In genomic region chr7:141072548-141073172, GRCh38 we compare ENCODE assay signal across 8 cellular contexts. TPM values are rescaled to one million over a fixed set of nuclear protein-coding genes. Genes with fewer than 3 reads are reported as not detected.
DNase-seq lines count a peak whose midpoint lies in the region; ATAC-seq and TF ChIP-seq lines count a peak whose summit lies in the region.

No MANE protein-coding gene starts in this region.

- POLR2A ChIA-PET in CD8-positive, alpha-beta T cell (lab: Charles Lee) = interaction anchor here (0.5 kb wide), 1 partner anchor 63 kb away, joined by 3 read pairs; no protein-coding TSS in a partner anchor

- CTCF ChIA-PET in CD8-positive, alpha-beta T cell (lab: Charles Lee) = interaction anchor here (1.4 kb wide), 1 partner anchor 461 kb away, joined by 4 read pairs; no protein-coding TSS in a partner anchor

- H3K4me1 Mint-ChIP-seq in CD8-positive, alpha-beta T cell (ENCODE audit: low read depth) = peaks cover 21% of the 10 kb centered on the region
- peaks cover 27% of the 10 kb centered on the region for H3K4me1 Mint-ChIP-seq in T-helper 17 cell

- H3K27me3 Mint-ChIP-seq in CD8-positive, alpha-beta T cell (ENCODE audit: low read depth) = peaks cover 51% of the 10 kb centered on the region
- peaks cover 25% of the 10 kb centered on the region for H3K27me3 Mint-ChIP-seq in T-helper 17 cell

- H3K4me3 ChIP-seq in CD8-positive, alpha-beta T cell (ENCODE audit: low read depth, low read length) = peak overlapping the region; percentile 47
- peak overlapping the region; percentile 98 for H3K4me3 ChIP-seq in HUES48 (ENCODE audit: low read depth, low read length)
- H3K4me3 ChIP-seq in coronary artery = peak overlapping the region; percentile 71
- H3K4me3 ChIP-seq in left lung = peak overlapping the region; percentile 32 to 39

- no peak overlapping the region for H3K27ac ChIP-seq in CD8-positive, alpha-beta T cell (ENCODE audit: low read depth, low read length)
- no peak overlapping the region for H3K27ac ChIP-seq in HUES48 (ENCODE audit: low read depth, low read length)
- no peak overlapping the region for H3K27ac ChIP-seq in coronary artery
- no peak overlapping the region for H3K27ac ChIP-seq in left lung

- H3K36me3 Mint-ChIP-seq in CD8-positive, alpha-beta T cell = no peaks in the 10 kb centered on the region
- H3K36me3 Mint-ChIP-seq in T-helper 17 cell (ENCODE audit: low read depth) = peaks cover 4% of the 10 kb centered on the region

- peak; percentile 35 for ATAC-seq in CD8-positive, alpha-beta T cell
- ATAC-seq in T-helper 17 cell (peak; percentile 44), left lung (peak; percentile 71), HG02884 (IDR thresholded peaks at IDR 0.05; ENCODE audit: unreplicated experiment) (no peak), HG02588 (IDR thresholded peaks at IDR 0.05; ENCODE audit: unreplicated experiment) (no peak)

- H3K36me3 ChIP-seq in CD8-positive, alpha-beta T cell (ENCODE audit: insufficient read depth, low read length) = no peaks in the 10 kb centered on the region
- no peaks in the 10 kb centered on the region for H3K36me3 ChIP-seq in HUES48 (ENCODE audit: control insufficient read depth, insufficient read depth, low read length)
- H3K36me3 ChIP-seq in left lung = no peaks in the 10 kb centered on the region

- no peak overlapping the region for H3K27ac Mint-ChIP-seq in CD8-positive, alpha-beta T cell
- no peak overlapping the region for H3K27ac Mint-ChIP-seq in T-helper 17 cell

- no peak for TF ChIP-seq CTCF in CD8-positive, alpha-beta T cell (IDR thresholded peaks at IDR 0.05)
- TF ChIP-seq CTCF in coronary artery (IDR thresholded peaks at IDR 0.05) = no peak
- TF ChIP-seq CTCF in left lung (IDR thresholded peaks at IDR 0.05) = no peak

- H3K4me1 ChIP-seq in CD8-positive, alpha-beta T cell (ENCODE audit: insufficient read depth, low read length) = peaks cover 26% of the 10 kb centered on the region
- H3K4me1 ChIP-seq in HUES48 (ENCODE audit: control insufficient read depth, insufficient read depth, low read length) (peaks cover 25% of the 10 kb centered on the region), left lung (peaks cover 21 to 30% of the 10 kb centered on the region in 2 donors)

- peaks cover 14% of the 10 kb centered on the region for H3K27me3 ChIP-seq in CD8-positive, alpha-beta T cell (ENCODE audit: insufficient read depth, low read length)
- H3K27me3 ChIP-seq in HUES48 (ENCODE audit: control insufficient read depth, insufficient read depth, low read length) = peaks cover 47% of the 10 kb centered on the region
- peaks cover 63 to 98% of the 10 kb centered on the region in 2 donors for H3K27me3 ChIP-seq in left lung

- no peaks in the 10 kb centered on the region for H3K9me3 ChIP-seq in CD8-positive, alpha-beta T cell (ENCODE audit: low read length)
- H3K9me3 ChIP-seq in HUES48 (ENCODE audit: control insufficient read depth, insufficient read depth, low read length) = no peaks in the 10 kb centered on the region
- no peaks in the 10 kb centered on the region for H3K9me3 ChIP-seq in T-helper 17 cell (ENCODE audit: control insufficient read depth, low read length, poor library complexity, severe bottlenecking)
- H3K9me3 ChIP-seq in left lung = no peaks in the 10 kb centered on the region

- H3K4me3 Mint-ChIP-seq in CD8-positive, alpha-beta T cell = peak overlapping the region; percentile 75
- peak overlapping the region; percentile 91 for H3K4me3 Mint-ChIP-seq in T-helper 17 cell

- intact Hi-C loops in CD8-positive, alpha-beta T cell (cut with DNase I, micrococcal nuclease) = no loop called here
- intact Hi-C loops in left lung (cut with DNase I) = no loop called here

- H3K9me3 Mint-ChIP-seq in CD8-positive, alpha-beta T cell = no peaks in the 10 kb centered on the region

- peak in 1 of 7 experiments; percentile 9 for DNase-seq in CD8-positive, alpha-beta T cell
- DNase-seq in T-helper 17 cell = no peak
- DNase-seq in coronary artery (ENCODE audit: low spot score) = no peak
- peak in 1 of 2 donors; percentile 73 for DNase-seq in left lung
- peak; percentile 8 to 13 for DNase-seq in stimulated activated CD4-positive, alpha-beta T cell treated with anti-CD3 and anti-CD28 coated beads, Interleukin-4, amount 100 ng/mL, for 48 hours (ENCODE audit: low read depth in 2 of 2)

- no peak overlapping the region; the same call in 1 of the 2 replicates for H3K9ac ChIP-seq in HUES48 (ENCODE audit: low read depth, low read length)

RNA-seq across cellular contexts. Expression of gene TMEM178B, which starts 1.2 kb away (rescaled TPM):
- total RNA-seq in CD8-positive, alpha-beta T cell = under 1 TPM; 0.03 to 0.28 TPM
- under 1 TPM; 0.90 to 0.96 TPM for total RNA-seq in T-helper 17 cell
- total RNA-seq in left lung = under 1 TPM; 0.16 to 0.93 TPM

RNA-seq across cellular contexts. Expression of gene MRPS33, which starts 57.9 kb away (rescaled TPM):
- total RNA-seq in CD8-positive, alpha-beta T cell = 10 to 100 TPM; 17.4 to 19.9 TPM
- total RNA-seq in T-helper 17 cell (10 to 100 TPM; 23.7 to 30.6 TPM), left lung (10 to 100 TPM; 37.7 to 48.0 TPM)

Comparison
In these comparisons a context has a peak if more than half of its experiments do, and no peak if none do; other contexts are left out.
1. ATAC-seq: peak in CD8-positive, alpha-beta T cell (single experiment), T-helper 17 cell (single experiment) and left lung (single experiment); none in HG02884 (single experiment) and HG02588 (single experiment).
2. DNase-seq: peak in stimulated activated CD4-positive, alpha-beta T cell treated with anti-CD3 and anti-CD28 coated beads, Interleukin-4, amount 100 ng/mL, for 48 hours (2 of 2); none in T-helper 17 cell (0 of 3) and coronary artery (single experiment).
3. H3K4me3 ChIP-seq: peak in every context shown above with its lines; median percentile 98 in HUES48; 71 in coronary artery; 47 in CD8-positive, alpha-beta T cell; 36 in left lung.